Comparison of ENCODE assay signal across 8 cellular contexts in genomic region chr10:23263441-23264164, GRCh38.
"Had no signal": no experiment of that assay in that cellular context is flagged by ENCODE, and none has a peak within 500 bp of the region (broad histone marks: within the 10 kb centered on the region; RNA-seq: fewer than 3 reads in every experiment).

No MANE protein-coding gene starts in this region.

- ATAC-seq: HCT116, HepG2 had no signal

- H3K4me1 ChIP-seq: HAP-1 had no signal

- H3K36me3 ChIP-seq: HAP-1 had no signal

- H3K4me3 ChIP-seq: GM23248, HAP-1 had no signal

- H3K9me3 ChIP-seq: HAP-1 had no signal

- DNase-seq: GM23248, GOT3, H7, HFFc6 had no signal

- H3K27ac ChIP-seq: GM23248, HL-60 had no signal

- FAIRE-seq: HepG2 had no signal
